18 cellular contexts compared by ENCODE assay signal in the genomic region with DNA sequence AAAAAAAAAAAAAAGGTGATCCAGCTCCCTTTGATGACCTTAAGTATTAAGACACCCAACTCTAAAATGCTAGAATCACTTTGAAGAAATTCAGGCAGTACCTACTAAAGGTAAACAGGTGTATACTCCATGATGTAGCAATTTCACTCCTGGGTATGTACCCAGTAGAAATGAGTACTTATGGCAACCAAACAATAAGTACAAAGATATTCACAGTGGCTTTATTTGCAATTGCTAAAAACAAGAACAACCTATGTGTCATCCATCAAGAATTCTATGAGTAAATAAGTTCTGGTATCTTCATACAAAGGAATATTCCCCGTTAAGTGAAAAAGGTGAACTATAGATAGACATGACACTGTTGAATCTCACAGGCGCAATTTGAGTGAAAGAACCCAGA. TPM values are rescaled to one million over a fixed set of nuclear protein-coding genes. Genes with fewer than 3 reads are reported as not detected.
DNase-seq lines count a peak whose midpoint lies in the region; ATAC-seq and TF ChIP-seq lines count a peak whose summit lies in the region.
"Had no signal": no experiment of that assay in that cellular context is flagged by ENCODE, and none has a peak within 500 bp of the region (broad histone marks: within the 10 kb centered on the region; RNA-seq: fewer than 3 reads in every experiment).

No MANE protein-coding gene starts in this region.

- H3K27ac ChIP-seq in cardiac muscle cell, result peak overlapping the region; percentile 29
- no peak overlapping the region for H3K27ac ChIP-seq in heart right ventricle
- no peak overlapping the region for H3K27ac ChIP-seq in epithelial cell of prostate
- no peak overlapping the region for H3K27ac ChIP-seq in tibial artery
- H3K27ac ChIP-seq: C4-2B, HL-60 had no signal

- H3K4me1 ChIP-seq in cardiac muscle cell (ENCODE audit: low read depth) (peaks cover 36% of the 10 kb centered on the region), heart right ventricle (peaks cover 0 to 7% (median 0%) of the 10 kb centered on the region in 9 donors), tibial artery (no peaks in the 10 kb centered on the region)

- H3K4me1 Mint-ChIP-seq in Calu3 (ENCODE audit: low read depth, unreplicated experiment), result peaks cover 8% of the 10 kb centered on the region
- H3K4me1 Mint-ChIP-seq in naive thymus-derived CD8-positive, alpha-beta T cell, result peaks cover 0 to 3% (median 0%) of the 10 kb centered on the region in 4 donors

- POLR2A ChIA-PET in naive thymus-derived CD8-positive, alpha-beta T cell (lab: Charles Lee), result no interaction called here

- H3K4me3 ChIP-seq in cardiac muscle cell, result no peak overlapping the region
- no peak overlapping the region for H3K4me3 ChIP-seq in heart right ventricle
- no peak overlapping the region for H3K4me3 ChIP-seq in tibial artery

- 99% methylated on average over 2 of the region's 2 CpGs for WGBS in heart right ventricle, 2 donors

- no peaks in the 10 kb centered on the region for H3K9me3 ChIP-seq in cardiac muscle cell (ENCODE audit: low read depth)
- no peaks in the 10 kb centered on the region for H3K9me3 ChIP-seq in heart right ventricle
- no peaks in the 10 kb centered on the region for H3K9me3 ChIP-seq in tibial artery

- H3K36me3 ChIP-seq in cardiac muscle cell (no peaks in the 10 kb centered on the region), heart right ventricle (no peaks in the 10 kb centered on the region), tibial artery (no peaks in the 10 kb centered on the region)

- CTCF ChIA-PET in Calu3 (lab: Charles Lee), result interaction anchor here (0.7 kb wide), 1 partner anchor 39 kb away, joined by 3 read pairs; no protein-coding TSS in a partner anchor

- H3K4me3 Mint-ChIP-seq in Calu3 (ENCODE audit: low read depth, unreplicated experiment), result no peak overlapping the region
- no peak overlapping the region for H3K4me3 Mint-ChIP-seq in naive thymus-derived CD8-positive, alpha-beta T cell

- no peaks in the 10 kb centered on the region for H3K9me3 Mint-ChIP-seq in Calu3 (ENCODE audit: low read depth, unreplicated experiment)
- no peaks in the 10 kb centered on the region for H3K9me3 Mint-ChIP-seq in naive thymus-derived CD8-positive, alpha-beta T cell

- intact Hi-C loops in heart right ventricle (cut with DNase I), result loop anchor here in 1 of 10 donors (5.0 kb wide), 1 partner anchor 1206 kb away; no protein-coding TSS in a partner anchor
- intact Hi-C loops in Calu3 (cut with micrococcal nuclease; ENCODE audit: unreplicated experiment), result no loop called here
- intact Hi-C loops in tibial artery (cut with DNase I; ENCODE audit: low total_unique reads), result no loop called here

- no peak for DNase-seq in cardiac muscle cell (ENCODE audit: low read depth in 1 of 2, low spot score in 1 of 2)
- no peak for DNase-seq in heart right ventricle
- peak; percentile 18 for DNase-seq in RKO (ENCODE audit: low spot score)
- peak; percentile 27 for DNase-seq in epithelial cell of prostate (ENCODE audit: low read depth, low spot score)
- DNase-seq in Calu3, result no peak
- DNase-seq in RPMI8226, result no peak
- no peak for DNase-seq in tibial artery
- no peak for DNase-seq in naive thymus-derived CD8-positive, alpha-beta T cell
- DNase-seq: COR-L47, H7, MV-4-11, NCI-H1417, NCI-H1930, NCI-H2171 treated with DMSO at 0.1 percent for 48 hours, NCI-H446 treated with DMSO at 0.1 percent for 48 hours had no signal

- H3K27ac Mint-ChIP-seq in Calu3 (ENCODE audit: unreplicated experiment), result no peak overlapping the region
- no peak overlapping the region for H3K27ac Mint-ChIP-seq in naive thymus-derived CD8-positive, alpha-beta T cell

- no peaks in the 10 kb centered on the region for H3K36me3 Mint-ChIP-seq in Calu3 (ENCODE audit: insufficient read depth, unreplicated experiment)
- no peaks in the 10 kb centered on the region for H3K36me3 Mint-ChIP-seq in naive thymus-derived CD8-positive, alpha-beta T cell

- no peak for ATAC-seq in heart right ventricle
- no peak for ATAC-seq in naive thymus-derived CD8-positive, alpha-beta T cell
- ATAC-seq: Right ventricle myocardium inferior had no signal

- no peaks in the 10 kb centered on the region for H3K27me3 ChIP-seq in cardiac muscle cell
- no peaks in the 10 kb centered on the region for H3K27me3 ChIP-seq in heart right ventricle
- no peaks in the 10 kb centered on the region for H3K27me3 ChIP-seq in tibial artery

- TF ChIP-seq CTCF in cardiac muscle cell (IDR thresholded peaks at IDR 0.05; ENCODE audit: low read depth, low read length), result no peak
- no peak for TF ChIP-seq CTCF in heart right ventricle (IDR thresholded peaks at IDR 0.05)
- TF ChIP-seq CTCF in Calu3 (IDR thresholded peaks at IDR 0.05; ENCODE audit: unreplicated experiment), result no peak
- no peak for TF ChIP-seq CTCF in tibial artery (IDR thresholded peaks at IDR 0.05)

- no TSS peak for BruUV-seq in Calu3 (replicated peaks; lab: Mats Ljungman, UMichigan)

- peaks cover 44% of the 10 kb centered on the region for H3K27me3 Mint-ChIP-seq in Calu3 (ENCODE audit: unreplicated experiment)
- H3K27me3 Mint-ChIP-seq in naive thymus-derived CD8-positive, alpha-beta T cell, result no peaks in the 10 kb centered on the region

RNA-seq across cellular contexts. Expression of gene MDGA1, which starts 29.4 kb away (rescaled TPM):
- total RNA-seq in cardiac muscle cell (2.1 and 4.0 TPM in 2 replicates), heart right ventricle (10 to 100 TPM in 1 of 10 donors, 1 to 10 TPM in 9; 1.1 to 12.0 (median 2.0) TPM), Calu3 (2022) (7.0 and 7.2 TPM in 2 replicates)
- polyA plus RNA-seq in cardiac muscle cell (1.7 and 2.1 TPM in 2 replicates), heart right ventricle (1 to 10 TPM in 1 of 2 donors, under 1 TPM in 1; 0.36 to 1.6 TPM)
- 1 to 10 TPM; 6.3 to 9.8 TPM for total RNA-seq in naive thymus-derived CD8-positive, alpha-beta T cell
- polyA plus RNA-seq in naive thymus-derived CD8-positive, alpha-beta T cell, result 1 to 10 TPM in 1 of 3 donors, under 1 TPM in 2; 0.43 to 1.3 (median 0.46) TPM

Comparison
In these comparisons a context has a peak if more than half of its experiments do, and no peak if none do; other contexts are left out.
1. DNase-seq: peak in RKO (single experiment) and epithelial cell of prostate (single experiment); none in cardiac muscle cell (0 of 2), heart right ventricle (0 of 2), Calu3 (single experiment), RPMI8226 (single experiment), tibial artery (0 of 2) and naive thymus-derived CD8-positive, alpha-beta T cell (0 of 10).